In the genomic region with DNA sequence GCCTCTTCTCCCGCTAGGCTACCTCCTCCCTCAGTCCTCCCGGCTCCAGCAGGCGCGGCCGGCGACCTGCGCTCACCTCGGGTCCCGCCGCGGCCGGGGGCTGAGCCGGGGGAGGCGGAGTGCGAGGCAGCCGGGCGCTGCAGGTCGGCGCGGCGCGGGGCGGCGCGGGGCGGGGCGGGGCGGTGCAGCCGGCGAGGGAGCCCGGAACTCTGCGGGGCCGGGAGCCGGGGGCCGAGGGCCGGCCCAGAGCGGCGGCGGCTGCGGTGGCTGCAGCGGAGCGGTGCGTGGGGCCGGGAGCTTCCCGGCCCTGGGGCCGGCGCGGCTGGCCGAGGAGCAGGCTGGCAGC, we compare ENCODE assay signal across 8 cellular contexts. TPM values are rescaled to one million over a fixed set of nuclear protein-coding genes. Genes with fewer than 3 reads are reported as not detected.
DNase-seq lines count a peak whose midpoint lies in the region; ATAC-seq, FAIRE-seq and TF ChIP-seq lines count a peak whose summit lies in the region.

No MANE protein-coding gene starts in this region.

- H3K27me3 ChIP-seq in mammary epithelial cell (ENCODE audit: insufficient read depth, low read length) (no peaks in the 10 kb centered on the region), HepG2 (ENCODE audit: control insufficient read depth in 1 of 2, insufficient read depth in 2 of 2, low read length in 2 of 2) (peaks cover 0 to 13% of the 10 kb centered on the region in 2 experiments; a peak in 1 of 5 replicates)

- peak overlapping the region; percentile 70 for H3K27ac ChIP-seq in mammary epithelial cell (ENCODE audit: insufficient read depth, low read depth, low read length)
- H3K27ac ChIP-seq in HepG2 (ENCODE audit: extremely low read length, insufficient read depth, low read length), result peak overlapping the region; percentile 61

- peak overlapping the region; percentile 85 for H2AFZ ChIP-seq in mammary epithelial cell (ENCODE audit: low read depth, low read length)
- no peak overlapping the region for H2AFZ ChIP-seq in HepG2 (ENCODE audit: low read length)

- peak; percentile 23; the same call in 1 of the 2 replicates for TF ChIP-seq RAD21 in HepG2 (CRISPR knock-in tag; IDR thresholded peaks at IDR 0.05)

- H3K79me2 ChIP-seq in mammary epithelial cell (ENCODE audit: insufficient read depth, low read length), result peaks cover 48% of the 10 kb centered on the region
- H3K79me2 ChIP-seq in HepG2 (ENCODE audit: insufficient read depth, low read length), result no peaks in the 10 kb centered on the region

- CTCF ChIA-PET in mammary epithelial cell (lab: Charles Lee; ENCODE audit: low non-redundant PET), result interaction anchor here (0.6 to 0.7 kb wide), 2 partner anchors 10 to 16 kb away, joined by 3 to 4 read pairs; no protein-coding TSS in a partner anchor
- CTCF ChIA-PET in HepG2 (lab: Yijun Ruan, JAX; ENCODE audit: low intra/inter-chr PET ratio, low total read pairs), result interaction anchor here (0.8 kb wide), 1 partner anchor 98 kb away, joined by 3 read pairs; no protein-coding TSS in a partner anchor

- peak overlapping the region; percentile 79 for H3K4me3 Mint-ChIP-seq in stimulated activated effector memory CD8-positive, alpha-beta T cell treated with anti-CD3 and anti-CD28 coated beads, Interleukin-12 subunit alpha, Interleukin-12 subunit beta, amount 100 ng/mL, for 72 hours

- H3K4me1 ChIP-seq in mammary epithelial cell (ENCODE audit: insufficient read depth, low read length) (peaks cover 33% of the 10 kb centered on the region), HepG2 (ENCODE audit: insufficient read depth, low read length) (peaks cover 45% of the 10 kb centered on the region)

- H3K9ac ChIP-seq in mammary epithelial cell (ENCODE audit: insufficient read depth, low read length) (no peak overlapping the region), HepG2 (ENCODE audit: insufficient read depth, low read depth, low read length) (peak overlapping the region; percentile 64; the same call in 1 of the 2 replicates)

- H3K36me3 Mint-ChIP-seq in stimulated activated effector memory CD8-positive, alpha-beta T cell treated with anti-CD3 and anti-CD28 coated beads, Interleukin-12 subunit alpha, Interleukin-12 subunit beta, amount 100 ng/mL, for 72 hours, result no peaks in the 10 kb centered on the region

- BruUV-seq in mammary epithelial cell (replicated peaks; lab: Mats Ljungman, UMichigan) (no TSS peak), HepG2 (replicated peaks; lab: Mats Ljungman, UMichigan) (no TSS peak)

- dilution Hi-C loops in mammary epithelial cell (cut with HindIII; ENCODE audit: low sequenced_read_pairs), result loop anchor here (5.0 kb wide), 1 partner anchor 102 kb away; no protein-coding TSS in a partner anchor

- peak; percentile 39 for ATAC-seq in HG03039 (IDR thresholded peaks at IDR 0.05; ENCODE audit: unreplicated experiment)
- peak; percentile 52 for ATAC-seq in SK-N-SH treated with all-trans-retinoic acid at 6 μM for 48 hours
- ATAC-seq in HepG2, result peak; percentile 67
- peak; percentile 73 for ATAC-seq in stimulated activated effector memory CD8-positive, alpha-beta T cell treated with anti-CD3 and anti-CD28 coated beads, Interleukin-12 subunit alpha, Interleukin-12 subunit beta, amount 100 ng/mL, for 72 hours

- H3K36me3 ChIP-seq in mammary epithelial cell (ENCODE audit: insufficient read depth, low read length) (no peaks in the 10 kb centered on the region), HepG2 (replicated peaks in 1 of 2; ENCODE audit: control insufficient read depth in 1 of 2, insufficient read depth in 2 of 2, low read length in 2 of 2) (no peaks in the 10 kb centered on the region)

- no peak for TF ChIP-seq EP300 in HepG2 (IDR thresholded peaks at IDR 0.05; ENCODE audit: low read depth in 2 of 2, low read length in 2 of 2)
- no peak for TF ChIP-seq EP300 in HepG2 (CRISPR knock-in tag; IDR thresholded peaks at IDR 0.05; ENCODE audit: borderline replicate concordance)

- H3K9me3 Mint-ChIP-seq in stimulated activated effector memory CD8-positive, alpha-beta T cell treated with anti-CD3 and anti-CD28 coated beads, Interleukin-12 subunit alpha, Interleukin-12 subunit beta, amount 100 ng/mL, for 72 hours, result no peaks in the 10 kb centered on the region

- H3K4me3 ChIP-seq in mammary epithelial cell (replicated peaks in 1 of 3; ENCODE audit: insufficient read depth in 1 of 3, low read depth in 2 of 3, low read length in 3 of 3) (peak overlapping the region; percentile 72 to 92 (median 76)), HepG2 (replicated peaks in 1 of 3; ENCODE audit: insufficient read depth in 1 of 3, low read depth in 2 of 3, low read length in 3 of 3) (peak overlapping the region; percentile 86 to 98 (median 94); a peak in 5 of 6 replicates)

- H3K9me3 ChIP-seq in mammary epithelial cell (replicated peaks; ENCODE audit: insufficient read depth, low read length) (no peaks in the 10 kb centered on the region), HepG2 (ENCODE audit: low read length) (no peaks in the 10 kb centered on the region)

- peaks cover 31% of the 10 kb centered on the region for H3K4me1 Mint-ChIP-seq in stimulated activated effector memory CD8-positive, alpha-beta T cell treated with anti-CD3 and anti-CD28 coated beads, Interleukin-12 subunit alpha, Interleukin-12 subunit beta, amount 100 ng/mL, for 72 hours

- no peak for TF ChIP-seq POLR2A in HepG2 (IDR thresholded peaks at IDR 0.05; ENCODE audit: insufficient read depth in 1 of 2, low read depth in 2 of 2, low read length in 2 of 2)

- DNase-seq in activated CD4-positive, alpha-beta T cell treated with anti-CD3 and anti-CD28 coated beads for 24 hours (ENCODE audit: low read depth in 2 of 2), result peak; percentile 29 to 35
- DNase-seq in activated CD4-positive, alpha-beta T cell treated with anti-CD3 and anti-CD28 coated beads, Interleukin-2, amount 50 U/mL, for 4 hours, result no peak
- DNase-seq in mammary epithelial cell (no peak), HepG2 (ENCODE audit: low spot score) (peak; percentile 18), amniotic stem cell (lab: John Stamatoyannopoulos, UW) (no peak)
- peak; percentile 60 to 84 for DNase-seq in stimulated activated effector memory CD8-positive, alpha-beta T cell treated with anti-CD3 and anti-CD28 coated beads, Interleukin-12 subunit alpha, Interleukin-12 subunit beta, amount 100 ng/mL, for 72 hours (ENCODE audit: low spot score in 2 of 2)

- under 1% methylated on average over 15 of the region's 49 CpGs for WGBS in mammary epithelial cell (ENCODE audit: low coverage, missing lambda C conversion rate)
- 3% methylated on average over 13 of the region's 49 CpGs for WGBS in HepG2 (ENCODE audit: low lambda C conversion rate)

- peak overlapping the region; percentile 86 for H3K27ac Mint-ChIP-seq in stimulated activated effector memory CD8-positive, alpha-beta T cell treated with anti-CD3 and anti-CD28 coated beads, Interleukin-12 subunit alpha, Interleukin-12 subunit beta, amount 100 ng/mL, for 72 hours

- POLR2A ChIA-PET in HepG2 (lab: Yijun Ruan, JAX), result interaction anchor here (0.9 to 3.6 kb wide), 8 partner anchors 9 to 48 kb away, joined by 3 to 26 read pairs (median 4); no protein-coding TSS in a partner anchor

- intact Hi-C loops in mammary epithelial cell (cut with micrococcal nuclease), result loop anchor here (1.0 to 2.0 kb wide), 3 partner anchors 49 to 135 kb away; no protein-coding TSS in a partner anchor
- intact Hi-C loops in HepG2 (cut with micrococcal nuclease; ENCODE audit: unreplicated experiment), result loop anchor here (1.0 to 10.0 kb wide), 5 partner anchors 37 to 255 kb away; a partner anchor contains a TSS

- FAIRE-seq in HepG2 (lab: Jason Lieb, UNC), result no peak

- H4K20me1 ChIP-seq in mammary epithelial cell (ENCODE audit: insufficient read depth, low read length) (no peaks in the 10 kb centered on the region), HepG2 (ENCODE audit: insufficient read depth, low read length) (no peaks in the 10 kb centered on the region)

- no peak for TF ChIP-seq CTCF in mammary epithelial cell (conservative IDR thresholded peaks at IDR 0.05 in 1 of 2, IDR thresholded peaks at IDR 0.05 in 1 of 2; ENCODE audit: extremely low read depth in 1 of 2, insufficient read depth in 1 of 2, low read depth in 1 of 2, low read length in 2 of 2)
- TF ChIP-seq CTCF in HepG2 (CRISPR knock-in tag; IDR thresholded peaks at IDR 0.05), result no peak

- H3K4me2 ChIP-seq in mammary epithelial cell (ENCODE audit: insufficient read depth, low read depth, low read length) (peak overlapping the region; percentile 69), HepG2 (ENCODE audit: low read depth, low read length) (peak overlapping the region; percentile 98)

- in situ Hi-C loops in mammary epithelial cell (cut with MboI; ENCODE audit: low sequenced_read_pairs in 2 of 2), result loop anchor here in 1 of 2 donors (10.0 kb wide), 1 partner anchor 91 kb away; no protein-coding TSS in a partner anchor
- in situ Hi-C loops in HepG2 (cut with HindIII; ENCODE audit: extremely low pct_ligation_motif_present, low pct_unique_long_range_greater_than_20kb), result no loop called here

TF ChIP-seq in HepG2, 621 proteins besides CTCF, POLR2A, EP300 and RAD21 (continues in another document):
- no peak for TF ChIP-seq SRSF1 (optimal IDR thresholded peaks at IDR 0.05; ENCODE audit: low read depth, low read length)

RNA-seq across cellular contexts. Expression of a gene that starts 0.4 kb away (rescaled TPM):
- total RNA-seq in mammary epithelial cell (10 to 100 TPM; 35.1 to 41.2 TPM), HepG2 (2016; rRNA removed; fragmentation: Illumina TruSeq; extraction: Trizol) (2.3 and 2.8 TPM in 2 replicates)
- polyA plus RNA-seq in mammary epithelial cell (17.1 TPM), HepG2 (2011; rRNA removed) (5.4 and 6.9 TPM in 2 replicates)
- polyA minus RNA-seq in mammary epithelial cell, result 57.2 TPM
- total RNA-seq in HepG2 (2016; cell fraction: cytosol; rRNA removed; fragmentation: Illumina TruSeq; extraction: Trizol; ENCODE audit: low read depth), result 1.3 and 1.7 TPM in 2 replicates
- total RNA-seq in HepG2 (2016; cell fraction: insoluble cytoplasmic fraction; rRNA removed; fragmentation: Illumina TruSeq; extraction: Trizol), result 2.7 and 3.8 TPM in 2 replicates
- 3.1 and 3.3 TPM in 2 replicates for total RNA-seq in HepG2 (2016; cell fraction: membrane; rRNA removed; fragmentation: Illumina TruSeq; extraction: Trizol)
- 8.2 and 8.4 TPM in 2 replicates for total RNA-seq in HepG2 (2016; cell fraction: nucleus; rRNA removed; fragmentation: Illumina TruSeq; extraction: Trizol)
- polyA plus RNA-seq in HepG2 (2011; cell fraction: cytosol; rRNA removed), result 4.3 and 8.0 TPM in 2 replicates
- 5.9 and 6.4 TPM in 2 replicates for polyA plus RNA-seq in HepG2 (2011; cell fraction: nucleus; rRNA removed)
- 8.6 and 9.9 TPM in 2 replicates for polyA plus RNA-seq in HepG2 (2012)
- polyA plus RNA-seq in HepG2 (2016; cell fraction: cytosol; fragmentation: Illumina TruSeq; extraction: Trizol; ENCODE audit: low read depth), result 0.64 and 0.91 TPM in 2 replicates
- 4.0 and 4.8 TPM in 2 replicates for polyA plus RNA-seq in HepG2 (2016; cell fraction: insoluble cytoplasmic fraction; fragmentation: Illumina TruSeq; extraction: Trizol; ENCODE audit: low read depth)
- polyA plus RNA-seq in HepG2 (2016; cell fraction: membrane; fragmentation: Illumina TruSeq; extraction: Trizol; ENCODE audit: low read depth), result 1.3 and 1.6 TPM in 2 replicates
- polyA plus RNA-seq in HepG2 (2016; cell fraction: nucleus; fragmentation: Illumina TruSeq; extraction: Trizol; ENCODE audit: insufficient read depth, low read depth), result 11.1 and 11.6 TPM in 2 replicates
- polyA minus RNA-seq in HepG2 (2011; rRNA and poly(A)+ RNA removed; ENCODE audit: low replicate concordance), result 8.0 and 8.3 TPM in 2 replicates
- polyA minus RNA-seq in HepG2 (2011; cell fraction: cytosol; rRNA and poly(A)+ RNA removed), result 6.2 and 10.0 TPM in 2 replicates
- polyA minus RNA-seq in HepG2 (2011; cell fraction: nucleus; rRNA and poly(A)+ RNA removed), result 12.7 and 15.2 TPM in 2 replicates

Comparison
In these comparisons a context has a peak if more than half of its experiments do, and no peak if none do; other contexts are left out.
1. DNase-seq: peak in activated CD4-positive, alpha-beta T cell treated with anti-CD3 and anti-CD28 coated beads for 24 hours (2 of 2), HepG2 (single experiment) and stimulated activated effector memory CD8-positive, alpha-beta T cell treated with anti-CD3 and anti-CD28 coated beads, Interleukin-12 subunit alpha, Interleukin-12 subunit beta, amount 100 ng/mL, for 72 hours (2 of 2); none in activated CD4-positive, alpha-beta T cell treated with anti-CD3 and anti-CD28 coated beads, Interleukin-2, amount 50 U/mL, for 4 hours (0 of 2), mammary epithelial cell (single experiment) and amniotic stem cell (single experiment).
2. Peak in every context shown above with its lines, with median percentiles within 50 percentile points of each other: ATAC-seq.